ENCODE assay signal across 8 cellular contexts in genomic region chr7:13920053-13920697, GRCh38.
A peak's percentile ranks its signal among the peaks of the same experiment; 100 is the strongest.
DNase-seq lines count a peak whose midpoint lies in the region; ATAC-seq and TF ChIP-seq lines count a peak whose summit lies in the region.

No MANE protein-coding gene starts in this region.

- CTCF ChIA-PET in HEK293T (lab: Yijun Ruan, JAX), result no interaction called here

- ATAC-seq in HG03460 (IDR thresholded peaks at IDR 0.05; ENCODE audit: unreplicated experiment), result no peak

- POLR2A ChIA-PET in HEK293T (lab: Yijun Ruan, JAX), result interaction anchor here (1.0 kb wide), 1 partner anchor 71 kb away, joined by 4 read pairs; no protein-coding TSS in a partner anchor

- peaks cover 10% of the 10 kb centered on the region for H3K4me1 ChIP-seq in ectodermal cell (ENCODE audit: control insufficient read depth, insufficient read depth, low read length)

- H3K4me3 ChIP-seq in ectodermal cell (ENCODE audit: insufficient read depth, low read depth, low read length), result no peak overlapping the region

- peak; percentile 70 for DNase-seq in HEK293T (ENCODE audit: extremely low spot score)
- DNase-seq in NCI-H69 (lab: John Stamatoyannopoulos, UW), result peak; percentile 100
- peak; percentile 100 for DNase-seq in non-pigmented ciliary epithelial cell (ENCODE audit: low read depth)
- no peak for DNase-seq in T-helper 2 cell
- DNase-seq in activated CD4-positive, alpha-beta T cell treated with anti-CD3 and anti-CD28 coated beads, Interleukin-2, amount 50 U/mL, for 4 hours, result no peak
- DNase-seq in GDM1 (lab: John Stamatoyannopoulos, UW), result no peak

- H3K9me3 ChIP-seq in ectodermal cell (ENCODE audit: control insufficient read depth, low read length), result no peaks in the 10 kb centered on the region

- no peaks in the 10 kb centered on the region for H3K27me3 ChIP-seq in ectodermal cell (ENCODE audit: control insufficient read depth, insufficient read depth, low read length, poor library complexity, severe bottlenecking)

- peak overlapping the region; percentile 61 for H3K27ac ChIP-seq in ectodermal cell (ENCODE audit: insufficient read depth, low read depth, low read length, poor library complexity, severe bottlenecking)

- WGBS in ectodermal cell, 2 experiments, result 75 to 87% methylated on average over 1 of the region's 1 CpG

- H3K36me3 ChIP-seq in ectodermal cell (ENCODE audit: control insufficient read depth, insufficient read depth, low read length), result no peaks in the 10 kb centered on the region

TF ChIP-seq in HEK293T, 16 proteins besides CTCF, POLR2A, EP300 and RAD21:
- TF ChIP-seq TARDBP (IDR thresholded peaks at IDR 0.05), result peak; percentile 61; the same call in 1 of the 2 replicates
- peak; percentile 56 for TF ChIP-seq ELF4 (IDR thresholded peaks at IDR 0.05)
- TF ChIP-seq HDGF (IDR thresholded peaks at IDR 0.05; ENCODE audit: borderline replicate concordance), result no peak
- peak; percentile 97 for TF ChIP-seq PKNOX1 (IDR thresholded peaks at IDR 0.05)
- no peak for TF ChIP-seq ARNT (IDR thresholded peaks at IDR 0.05)
- no peak for TF ChIP-seq BHLHE40 (IDR thresholded peaks at IDR 0.05; ENCODE audit: borderline replicate concordance)
- TF ChIP-seq FOXA1 (IDR thresholded peaks at IDR 0.05), result peak; percentile 42; the same call in 1 of the 2 replicates
- peak; percentile 94 for TF ChIP-seq FOXK2 (IDR thresholded peaks at IDR 0.05)
- TF ChIP-seq L3MBTL2 (conservative IDR thresholded peaks at IDR 0.05), result no peak
- TF ChIP-seq ZNF384 (IDR thresholded peaks at IDR 0.05), result peak; percentile 48; the same call in 1 of the 2 replicates
- no peak for TF ChIP-seq NFRKB (IDR thresholded peaks at IDR 0.05)
- peak; percentile 98 for TF ChIP-seq CTBP1 (IDR thresholded peaks at IDR 0.05; ENCODE audit: borderline replicate concordance)
- TF ChIP-seq SP1 (IDR thresholded peaks at IDR 0.05), result no peak
- no peak for TF ChIP-seq FOXM1 (IDR thresholded peaks at IDR 0.05; ENCODE audit: borderline replicate concordance)
- TF ChIP-seq LEF1 (IDR thresholded peaks at IDR 0.05; ENCODE audit: borderline replicate concordance), result peak; percentile 35; the same call in 1 of the 2 replicates
- TF ChIP-seq SUZ12 (IDR thresholded peaks at IDR 0.05), result no peak

Comparison
In these comparisons a context has a peak if more than half of its experiments do, and no peak if none do; other contexts are left out.
1. DNase-seq: peak in HEK293T (single experiment), NCI-H69 (single experiment) and non-pigmented ciliary epithelial cell (single experiment); none in T-helper 2 cell (0 of 5), activated CD4-positive, alpha-beta T cell treated with anti-CD3 and anti-CD28 coated beads, Interleukin-2, amount 50 U/mL, for 4 hours (0 of 2) and GDM1 (single experiment).